In genomic region chr7:85184599-85185354, GRCh38 we compare ENCODE assay signal across 10 cellular contexts. TPM values are rescaled to one million over a fixed set of nuclear protein-coding genes. Genes with fewer than 3 reads are reported as not detected.
DNase-seq lines count a peak whose midpoint lies in the region; ATAC-seq, FAIRE-seq and TF ChIP-seq lines count a peak whose summit lies in the region.
"Had no signal": no experiment of that assay in that cellular context is flagged by ENCODE, and none has a peak within 500 bp of the region (broad histone marks: within the 10 kb centered on the region; RNA-seq: fewer than 3 reads in every experiment).

No MANE protein-coding gene starts in this region.

- no peaks in the 10 kb centered on the region for H3K36me3 ChIP-seq in MM.1S (replicated peaks; ENCODE audit: insufficient read depth, low read length)
- H3K36me3 ChIP-seq in endothelial cell of umbilical vein (ENCODE audit: control insufficient read depth in 2 of 2, extremely low read depth in 1 of 2, insufficient read depth in 2 of 2, low read length in 2 of 2) = no peaks in the 10 kb centered on the region
- H3K36me3 ChIP-seq in muscle layer of duodenum (ENCODE audit: control insufficient read depth in 1 of 2, insufficient read depth in 2 of 2, low read length in 2 of 2) = no peaks in the 10 kb centered on the region

- dilution Hi-C loops in endothelial cell of umbilical vein (cut with MboI; ENCODE audit: extremely low pct_ligation_motif_present, low sequenced_read_pairs) = no loop called here

- no peak overlapping the region for H2AFZ ChIP-seq in MM.1S (ENCODE audit: low read length)
- peak overlapping the region; percentile 94 for H2AFZ ChIP-seq in endothelial cell of umbilical vein (ENCODE audit: low read depth, low read length)

- H3F3A ChIP-seq in MM.1S (ENCODE audit: insufficient read depth, low read length) = peaks cover 4% of the 10 kb centered on the region; the same call in 1 of the 2 replicates

- BruUV-seq in endothelial cell of umbilical vein (replicated peaks; lab: Mats Ljungman, UMichigan) = no TSS peak

- no peaks in the 10 kb centered on the region for H3K9me1 ChIP-seq in endothelial cell of umbilical vein (replicated peaks; ENCODE audit: control insufficient read depth, extremely low read depth, insufficient read depth, low read length)

- TF ChIP-seq EP300 in A549 (IDR thresholded peaks at IDR 0.05) = no peak

- POLR2A ChIA-PET in A549 (lab: Yijun Ruan, JAX) = no interaction called here
- POLR2A ChIA-PET in endothelial cell of umbilical vein (lab: Charles Lee) = interaction anchor here (0.8 kb wide), 1 partner anchor 82 kb away, joined by 3 read pairs; no protein-coding TSS in a partner anchor

- DNase-seq in A549 (ENCODE audit: low read depth in 1 of 2, low spot score in 1 of 2) (no peak), MM.1S (no peak), endothelial cell of umbilical vein (ENCODE audit: low read depth, low spot score) (no peak), GM10266 (ENCODE audit: extremely low spot score) (no peak), MV-4-11 (lab: John Stamatoyannopoulos, UW) (no peak)
- no peak for DNase-seq in activated T-cell treated with anti-CD3 and anti-CD28 coated beads, Interleukin-2, amount 50 U/mL, for 4 hours
- DNase-seq in activated naive CD8-positive, alpha-beta T cell treated with anti-CD3 and anti-CD28 coated beads, Interleukin-2, amount 50 U/mL, for 24 hours = no peak

- H3K9me2 ChIP-seq in MM.1S (replicated peaks; ENCODE audit: insufficient read depth, low read length) = no peaks in the 10 kb centered on the region

- FAIRE-seq in A549 (lab: Jason Lieb, UNC) (no peak), endothelial cell of umbilical vein (lab: Jason Lieb, UNC) (peak; percentile 26)

- CTCF ChIA-PET in A549 (lab: Yijun Ruan, JAX) (interaction anchor here (0.8 to 2.5 kb wide), 4 partner anchors 11 to 645 kb away, joined by 3 to 9 read pairs (median 4); no protein-coding TSS in a partner anchor), endothelial cell of umbilical vein (lab: Charles Lee) (interaction anchor here (0.7 to 2.8 kb wide), 16 partner anchors 9 to 370 kb away, joined by 3 to 83 read pairs (median 4); no protein-coding TSS in a partner anchor)

- no peaks in the 10 kb centered on the region for H3K9me3 ChIP-seq in A549
- H3K9me3 ChIP-seq in MM.1S (replicated peaks; ENCODE audit: insufficient read depth, low read length) = no peaks in the 10 kb centered on the region
- no peaks in the 10 kb centered on the region for H3K9me3 ChIP-seq in endothelial cell of umbilical vein (replicated peaks; ENCODE audit: control insufficient read depth, insufficient read depth, low read length)
- H3K9me3 ChIP-seq in muscle layer of duodenum (ENCODE audit: control insufficient read depth in 1 of 2, low read length in 2 of 2) = no peaks in the 10 kb centered on the region

- H3K27ac Mint-ChIP-seq in activated naive CD8-positive, alpha-beta T cell treated with anti-CD3 and anti-CD28 coated beads, Interleukin-2, amount 50 U/mL, for 24 hours = no peak overlapping the region
- H3K27ac Mint-ChIP-seq: T-helper 1 cell treated with Interleukin-12 subunit alpha and Interleukin-12 subunit beta and Interleukin-4 antibody, amounts not matched to agents 30 μg/mL and 1 μg/mL, for 36 hours had no signal

- no peaks in the 10 kb centered on the region for H3K4me1 Mint-ChIP-seq in activated T-cell treated with anti-CD3 and anti-CD28 coated beads, Interleukin-2, amount 50 U/mL, for 4 hours (ENCODE audit: low read depth)
- H3K4me1 Mint-ChIP-seq in activated naive CD8-positive, alpha-beta T cell treated with anti-CD3 and anti-CD28 coated beads, Interleukin-2, amount 50 U/mL, for 24 hours = peaks cover 9% of the 10 kb centered on the region

- H3K4me2 ChIP-seq in A549 (peak overlapping the region; percentile 99), MM.1S (ENCODE audit: low read depth, low read length) (peak overlapping the region; percentile 99; the same call in 1 of the 2 replicates), endothelial cell of umbilical vein (ENCODE audit: insufficient read depth, low read length) (peak overlapping the region; percentile 79)

- peak overlapping the region; percentile 52 for H3K4me3 ChIP-seq in A549
- no peak overlapping the region for H3K4me3 ChIP-seq in MM.1S (ENCODE audit: low read length)
- peak overlapping the region; percentile 52 to 79 (median 54) for H3K4me3 ChIP-seq in endothelial cell of umbilical vein (replicated peaks in 1 of 3; ENCODE audit: insufficient read depth in 1 of 3, low read depth in 1 of 3, low read length in 3 of 3)
- peak overlapping the region; percentile 75 to 87 for H3K4me3 ChIP-seq in muscle layer of duodenum (ENCODE audit: low read depth in 1 of 2, low read length in 2 of 2)

- no peak overlapping the region for H3K4me3 Mint-ChIP-seq in activated T-cell treated with anti-CD3 and anti-CD28 coated beads, Interleukin-2, amount 50 U/mL, for 4 hours
- H3K4me3 Mint-ChIP-seq in activated naive CD8-positive, alpha-beta T cell treated with anti-CD3 and anti-CD28 coated beads, Interleukin-2, amount 50 U/mL, for 24 hours = no peak overlapping the region

- H3K27ac ChIP-seq in A549 (no peak overlapping the region), MM.1S (ENCODE audit: low read length) (no peak overlapping the region), endothelial cell of umbilical vein (ENCODE audit: insufficient read depth, low read depth, low read length) (no peak overlapping the region), muscle layer of duodenum (ENCODE audit: low read length) (no peak overlapping the region)

- 48% methylated on average over 15 of the region's 18 CpGs for WGBS in A549 (ENCODE audit: missing lambda C conversion rate)

- ATAC-seq in A549 = no peak
- no peak for ATAC-seq in activated T-cell treated with anti-CD3 and anti-CD28 coated beads, Interleukin-2, amount 50 U/mL, for 4 hours
- no peak for ATAC-seq in activated naive CD8-positive, alpha-beta T cell treated with anti-CD3 and anti-CD28 coated beads, Interleukin-2, amount 50 U/mL, for 24 hours
- ATAC-seq: left colon had no signal

- no peaks in the 10 kb centered on the region for H3K79me2 ChIP-seq in MM.1S (ENCODE audit: low read length)
- H3K79me2 ChIP-seq in endothelial cell of umbilical vein (ENCODE audit: control insufficient read depth, insufficient read depth, low read length) = no peaks in the 10 kb centered on the region

- no peak for TF ChIP-seq RAD21 in A549 (conservative IDR thresholded peaks at IDR 0.05 in 1 of 2, IDR thresholded peaks at IDR 0.05 in 1 of 2)

- intact Hi-C loops in endothelial cell of umbilical vein (cut with micrococcal nuclease) = loop anchor here (5.0 to 10.0 kb wide), 6 partner anchors 47 to 1247 kb away; partner anchors contain the start of gene SEMA3A

- H3K9ac ChIP-seq in MM.1S (ENCODE audit: low read length) = no peak overlapping the region
- peak overlapping the region; percentile 72 for H3K9ac ChIP-seq in endothelial cell of umbilical vein (replicated peaks; ENCODE audit: extremely low read depth, insufficient read depth, low read length)

- no peak for TF ChIP-seq CTCF in A549 (IDR thresholded peaks at IDR 0.05)
- no peak for TF ChIP-seq CTCF in MM.1S (IDR thresholded peaks at IDR 0.05; ENCODE audit: low read length)
- TF ChIP-seq CTCF in endothelial cell of umbilical vein (IDR thresholded peaks at IDR 0.05; ENCODE audit: extremely low read depth in 1 of 2, insufficient read depth in 1 of 2, low read depth in 1 of 2, low read length in 2 of 2) = no peak
- no peak for TF ChIP-seq CTCF in GM10266 (IDR thresholded peaks at IDR 0.05; ENCODE audit: control insufficient read depth, insufficient read depth, low read depth, missing control alignments)

- peaks cover 3% of the 10 kb centered on the region for H3K9me3 Mint-ChIP-seq in activated T-cell treated with anti-CD3 and anti-CD28 coated beads, Interleukin-2, amount 50 U/mL, for 4 hours
- peaks cover 9% of the 10 kb centered on the region for H3K9me3 Mint-ChIP-seq in activated naive CD8-positive, alpha-beta T cell treated with anti-CD3 and anti-CD28 coated beads, Interleukin-2, amount 50 U/mL, for 24 hours

- TF ChIP-seq POLR2A in A549 (IDR thresholded peaks at IDR 0.05; ENCODE audit: low read length) = no peak
- TF ChIP-seq POLR2A in endothelial cell of umbilical vein (IDR thresholded peaks at IDR 0.05; ENCODE audit: low read depth, low read length) = no peak

- 0 out of 2 replicates have a peak, but pooled peaks cover 6% of the 10 kb centered on the region for H3K27me3 ChIP-seq in MM.1S (replicated peaks; ENCODE audit: insufficient read depth, low read length)
- H3K27me3 ChIP-seq in endothelial cell of umbilical vein (ENCODE audit: control insufficient read depth in 2 of 2, insufficient read depth in 2 of 2, low read length in 2 of 2) = no peaks in the 10 kb centered on the region
- no peaks in the 10 kb centered on the region for H3K27me3 ChIP-seq in muscle layer of duodenum (ENCODE audit: low read depth, low read length)

- no peaks in the 10 kb centered on the region for H3K36me3 Mint-ChIP-seq in activated T-cell treated with anti-CD3 and anti-CD28 coated beads, Interleukin-2, amount 50 U/mL, for 4 hours (ENCODE audit: insufficient read depth)
- no peaks in the 10 kb centered on the region for H3K36me3 Mint-ChIP-seq in activated naive CD8-positive, alpha-beta T cell treated with anti-CD3 and anti-CD28 coated beads, Interleukin-2, amount 50 U/mL, for 24 hours (ENCODE audit: low read depth)

- 0 out of 3 replicates have a peak, but pooled peaks cover 3% of the 10 kb centered on the region for H3K4me1 ChIP-seq in A549
- H3K4me1 ChIP-seq in MM.1S (ENCODE audit: low read length) = no peaks in the 10 kb centered on the region
- H3K4me1 ChIP-seq in endothelial cell of umbilical vein (ENCODE audit: control insufficient read depth, extremely low read depth, insufficient read depth, low read length) = peaks cover 5% of the 10 kb centered on the region
- peaks cover 0 to 10% of the 10 kb centered on the region in 2 donors for H3K4me1 ChIP-seq in muscle layer of duodenum (ENCODE audit: control insufficient read depth in 1 of 2, insufficient read depth in 2 of 2, low read length in 2 of 2)

- H4K20me1 ChIP-seq in MM.1S (ENCODE audit: insufficient read depth, low read length) (no peaks in the 10 kb centered on the region), endothelial cell of umbilical vein (replicated peaks; ENCODE audit: control insufficient read depth, extremely low read depth, insufficient read depth, low read length) (no peaks in the 10 kb centered on the region)

- H3K27me3 Mint-ChIP-seq in activated T-cell treated with anti-CD3 and anti-CD28 coated beads, Interleukin-2, amount 50 U/mL, for 4 hours (ENCODE audit: low read depth) = peaks cover 13% of the 10 kb centered on the region
- peaks cover 33% of the 10 kb centered on the region for H3K27me3 Mint-ChIP-seq in activated naive CD8-positive, alpha-beta T cell treated with anti-CD3 and anti-CD28 coated beads, Interleukin-2, amount 50 U/mL, for 24 hours

RNA-seq across cellular contexts. Expression of gene SEMA3D, which starts 2.1 kb away (rescaled TPM):
- polyA plus RNA-seq in A549 (2011; rRNA removed) (0.13 and 0.15 TPM in 2 replicates), A549 (2017; fragmentation: RNase III; extraction: RNeasy Plus Mini Kit Qiagen cat#74134 plus additional on column Dnase treatment) (0.04 to 0.08 TPM (median 0.05 TPM) in 3 replicates), endothelial cell of umbilical vein (7.4 and 9.9 TPM in 2 replicates)
- under 0.01 TPM in 1 of 2 replicates, not detected in the other for polyA plus RNA-seq in A549 (2012; cell fraction: cytosol; rRNA removed)
- 0.04 TPM in 1 of 2 replicates, not detected in the other for polyA plus RNA-seq in A549 (2012; cell fraction: nucleus; rRNA removed)
- 0.17 TPM in 1 of 2 replicates, not detected in the other for polyA minus RNA-seq in A549 (2011; rRNA and poly(A)+ RNA removed)
- 10.3 and 14.1 TPM in 2 replicates for total RNA-seq in endothelial cell of umbilical vein
- polyA plus RNA-seq in endothelial cell of umbilical vein (2011; cell fraction: cytosol; rRNA removed) = 9.0 and 9.8 TPM in 2 replicates
- 13.8 and 15.7 TPM in 2 replicates for polyA plus RNA-seq in endothelial cell of umbilical vein (2011; cell fraction: nucleus; rRNA removed)
- 8.2 and 20.2 TPM in 2 replicates for polyA plus RNA-seq in endothelial cell of umbilical vein (2012)
- polyA minus RNA-seq in endothelial cell of umbilical vein = 48.2 and 49.8 TPM in 2 replicates
- polyA minus RNA-seq in endothelial cell of umbilical vein (2011; cell fraction: cytosol; rRNA and poly(A)+ RNA removed) = not detected
- polyA minus RNA-seq in endothelial cell of umbilical vein (2011; cell fraction: nucleus; rRNA and poly(A)+ RNA removed) = 33.1 and 52.4 TPM in 2 replicates
- total RNA-seq in activated T-cell treated with anti-CD3 and anti-CD28 coated beads, Interleukin-2, amount 50 U/mL, for 4 hours = under 1 TPM in 2 of 3 donors, not detected in 1; 0.08 to 0.13 TPM

Comparison
In these comparisons a context has a peak if more than half of its experiments do, and no peak if none do; other contexts are left out.
1. RNA of gene SEMA3D, which starts 2.1 kb away (total RNA-seq): 10.3 to 14.1 TPM in endothelial cell of umbilical vein; 0.08 to 0.13 TPM in activated T-cell treated with anti-CD3 and anti-CD28 coated beads, Interleukin-2, amount 50 U/mL, for 4 hours; every median in the first group is over 10 times any median in the second.
2. Peak in every context shown above with its lines, with median percentiles within 50 percentile points of each other: H3K4me2 ChIP-seq.